ENCODE assay signal across 16 cellular contexts in genomic region chr13:24083141-24083540, GRCh38.
"Had no signal": no experiment of that assay in that cellular context is flagged by ENCODE, and none has a peak within 500 bp of the region (broad histone marks: within the 10 kb centered on the region; RNA-seq: fewer than 3 reads in every experiment).

No MANE protein-coding gene starts in this region.

- DNase-seq: activated CD4-positive, alpha-beta T cell treated with anti-CD3 and anti-CD28 coated beads, Interleukin-2, amount 10 ng/mL, durations not matched to agents 24 days and 14 days; activated CD4-positive, CD25-positive, alpha-beta regulatory T cell; activated CD8-positive, alpha-beta memory T cell treated with anti-CD3 and anti-CD28 coated beads, Interleukin-2, amount 50 U/mL, for 48 hours; activated gamma-delta T cell treated with Interleukin-2 at 50 U/mL for 16 hours; activated naive CD8-positive, alpha-beta T cell treated with anti-CD3 and anti-CD28 coated beads for 36 hours; left ventricle myocardium superior; mesenchymal stem cell; stimulated activated CD4-positive, alpha-beta T cell treated with anti-CD3 and anti-CD28 coated beads, Interleukin-4, amount 100 ng/mL, for 1 hour; stimulated activated naive B cell treated with anti-CD40 and anti-IgM and Interleukin-4, amounts not matched to agents 10 μg/mL and 1 μg/mL and 100 μg/mL, for 72 hours; SW 1271; tibial artery had no signal

- H3K4me1 Mint-ChIP-seq: activated naive CD8-positive, alpha-beta T cell treated with anti-CD3 and anti-CD28 coated beads for 36 hours; stimulated activated naive B cell treated with anti-CD40 and anti-IgM and Interleukin-4, amounts not matched to agents 10 μg/mL and 1 μg/mL and 100 μg/mL, for 72 hours had no signal

- H3K36me3 Mint-ChIP-seq: activated naive CD8-positive, alpha-beta T cell treated with anti-CD3 and anti-CD28 coated beads for 36 hours; stimulated activated naive B cell treated with anti-CD40 and anti-IgM and Interleukin-4, amounts not matched to agents 10 μg/mL and 1 μg/mL and 100 μg/mL, for 72 hours had no signal

- H3K27ac Mint-ChIP-seq: activated CD4-positive, alpha-beta T cell treated with anti-CD3 and anti-CD28 coated beads, Interleukin-2, amount 10 ng/mL, durations not matched to agents 24 days and 14 days; activated naive CD8-positive, alpha-beta T cell treated with anti-CD3 and anti-CD28 coated beads for 36 hours; stimulated activated naive B cell treated with anti-CD40 and anti-IgM and Interleukin-4, amounts not matched to agents 10 μg/mL and 1 μg/mL and 100 μg/mL, for 72 hours had no signal

- H3K4me3 Mint-ChIP-seq: activated CD4-positive, alpha-beta T cell treated with anti-CD3 and anti-CD28 coated beads, Interleukin-2, amount 10 ng/mL, durations not matched to agents 24 days and 14 days; activated naive CD8-positive, alpha-beta T cell treated with anti-CD3 and anti-CD28 coated beads for 36 hours; stimulated activated naive B cell treated with anti-CD40 and anti-IgM and Interleukin-4, amounts not matched to agents 10 μg/mL and 1 μg/mL and 100 μg/mL, for 72 hours had no signal

- H3K27ac ChIP-seq: breast epithelium, esophagus muscularis mucosa, neutrophil, parathyroid adenoma, tibial artery, vagina had no signal

- H3K9me3 Mint-ChIP-seq: activated CD4-positive, alpha-beta T cell treated with anti-CD3 and anti-CD28 coated beads, Interleukin-2, amount 10 ng/mL, durations not matched to agents 24 days and 14 days; activated naive CD8-positive, alpha-beta T cell treated with anti-CD3 and anti-CD28 coated beads for 36 hours; stimulated activated naive B cell treated with anti-CD40 and anti-IgM and Interleukin-4, amounts not matched to agents 10 μg/mL and 1 μg/mL and 100 μg/mL, for 72 hours had no signal
